3 cellular contexts compared by ENCODE assay signal in the genomic region with DNA sequence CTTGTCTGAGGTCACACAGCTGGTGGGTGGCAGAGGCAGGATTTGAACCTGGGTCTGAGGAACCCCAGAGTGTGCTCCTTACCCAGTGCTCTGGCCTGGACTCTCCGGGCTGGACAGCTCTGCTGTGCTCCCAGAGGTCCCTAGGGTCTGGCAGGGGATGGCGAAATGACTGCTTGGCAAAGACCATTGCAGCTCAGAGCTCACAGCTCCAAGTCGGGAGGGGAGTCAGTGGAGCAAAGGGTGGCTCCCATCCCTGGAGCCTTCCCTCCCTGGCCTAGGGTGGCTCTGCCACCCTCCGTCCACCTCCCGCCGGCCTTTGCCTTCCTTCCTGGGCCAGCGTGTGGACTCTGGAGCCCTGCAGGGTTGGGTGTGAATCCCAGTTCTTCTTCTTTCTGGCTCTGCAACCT.
A peak's percentile ranks its signal among the peaks of the same experiment; 100 is the strongest.
TF ChIP-seq lines count a peak whose summit lies in the region.

No MANE protein-coding gene starts in this region.

TF ChIP-seq in HEK293, 187 proteins besides CTCF, POLR2A, EP300 and RAD21:
- TF ChIP-seq FEZF1 (tag by site-specific recombination; IDR thresholded peaks at IDR 0.05): no peak
- TF ChIP-seq, protein P1, sequence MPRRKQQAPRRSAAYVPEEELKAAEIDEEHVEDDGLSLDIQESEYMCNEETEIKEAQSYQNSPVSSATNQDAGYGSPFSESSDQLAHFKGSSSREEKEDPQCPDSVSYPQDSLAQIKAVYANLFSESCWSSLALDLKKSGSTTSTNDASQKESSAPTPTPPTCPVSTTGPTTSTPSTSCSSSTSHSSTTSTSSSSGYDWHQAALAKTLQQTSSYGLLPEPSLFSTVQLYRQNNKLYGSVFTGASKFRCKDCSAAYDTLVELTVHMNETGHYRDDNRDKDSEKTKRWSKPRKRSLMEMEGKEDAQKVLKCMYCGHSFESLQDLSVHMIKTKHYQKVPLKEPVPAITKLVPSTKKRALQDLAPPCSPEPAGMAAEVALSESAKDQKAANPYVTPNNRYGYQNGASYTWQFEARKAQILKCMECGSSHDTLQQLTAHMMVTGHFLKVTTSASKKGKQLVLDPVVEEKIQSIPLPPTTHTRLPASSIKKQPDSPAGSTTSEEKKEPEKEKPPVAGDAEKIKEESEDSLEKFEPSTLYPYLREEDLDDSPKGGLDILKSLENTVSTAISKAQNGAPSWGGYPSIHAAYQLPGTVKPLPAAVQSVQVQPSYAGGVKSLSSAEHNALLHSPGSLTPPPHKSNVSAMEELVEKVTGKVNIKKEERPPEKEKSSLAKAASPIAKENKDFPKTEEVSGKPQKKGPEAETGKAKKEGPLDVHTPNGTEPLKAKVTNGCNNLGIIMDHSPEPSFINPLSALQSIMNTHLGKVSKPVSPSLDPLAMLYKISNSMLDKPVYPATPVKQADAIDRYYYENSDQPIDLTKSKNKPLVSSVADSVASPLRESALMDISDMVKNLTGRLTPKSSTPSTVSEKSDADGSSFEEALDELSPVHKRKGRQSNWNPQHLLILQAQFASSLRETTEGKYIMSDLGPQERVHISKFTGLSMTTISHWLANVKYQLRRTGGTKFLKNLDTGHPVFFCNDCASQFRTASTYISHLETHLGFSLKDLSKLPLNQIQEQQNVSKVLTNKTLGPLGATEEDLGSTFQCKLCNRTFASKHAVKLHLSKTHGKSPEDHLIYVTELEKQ (tag by site-specific recombination; IDR thresholded peaks at IDR 0.05; ENCODE audit: borderline replicate concordance): no peak
- no peak for TF ChIP-seq ZNF292 (tag by site-specific recombination; IDR thresholded peaks at IDR 0.05; ENCODE audit: borderline replicate concordance, low read depth)
- TF ChIP-seq ZNF404 (tag by site-specific recombination; IDR thresholded peaks at IDR 0.05): no peak
- no peak for TF ChIP-seq ZNF530 (tag by site-specific recombination; IDR thresholded peaks at IDR 0.05; ENCODE audit: low read depth)
- peak; percentile 44 for TF ChIP-seq ZNF341 (tag by site-specific recombination; IDR thresholded peaks at IDR 0.05; ENCODE audit: low read depth)

TF ChIP-seq in K562, 482 proteins besides CTCF, POLR2A, EP300 and RAD21:
- TF ChIP-seq SREBF2 (CRISPR knock-in tag; IDR thresholded peaks at IDR 0.05) (no peak), BCOR (IDR thresholded peaks at IDR 0.05) (0 out of 2 replicates have a peak, but pooled peaks have one; percentile 46), BMI1 (IDR thresholded peaks at IDR 0.05; ENCODE audit: low read length) (no peak), ZFX (CRISPR knock-in tag; IDR thresholded peaks at IDR 0.05) (no peak), STAT5B (CRISPR knock-in tag; IDR thresholded peaks at IDR 0.05) (no peak), NFE2 (IDR thresholded peaks at IDR 0.05; ENCODE audit: low read depth) (no peak), TOE1 (IDR thresholded peaks at IDR 0.05; ENCODE audit: borderline replicate concordance) (no peak), TOE1 (CRISPR knock-in tag; IDR thresholded peaks at IDR 0.05; ENCODE audit: borderline replicate concordance, low read depth) (no peak), MEIS2 (IDR thresholded peaks at IDR 0.05; ENCODE audit: partially characterized antibody) (no peak), PURB (CRISPR knock-in tag; IDR thresholded peaks at IDR 0.05; ENCODE audit: low read depth) (no peak), ZFP36 (IDR thresholded peaks at IDR 0.05; ENCODE audit: low read depth, low read length, partially characterized antibody) (peak; percentile 12), KDM1A (IDR thresholded peaks at IDR 0.05) (no peak), EGR1 (conservative IDR thresholded peaks at IDR 0.05) (no peak), SOX6 (IDR thresholded peaks at IDR 0.05) (no peak), HNRNPL (IDR thresholded peaks at IDR 0.05; ENCODE audit: low read depth, low read length) (no peak)
- TF ChIP-seq, protein P2, sequence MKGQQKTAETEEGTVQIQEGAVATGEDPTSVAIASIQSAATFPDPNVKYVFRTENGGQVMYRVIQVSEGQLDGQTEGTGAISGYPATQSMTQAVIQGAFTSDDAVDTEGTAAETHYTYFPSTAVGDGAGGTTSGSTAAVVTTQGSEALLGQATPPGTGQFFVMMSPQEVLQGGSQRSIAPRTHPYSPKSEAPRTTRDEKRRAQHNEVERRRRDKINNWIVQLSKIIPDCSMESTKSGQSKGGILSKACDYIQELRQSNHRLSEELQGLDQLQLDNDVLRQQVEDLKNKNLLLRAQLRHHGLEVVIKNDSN (CRISPR knock-in tag; IDR thresholded peaks at IDR 0.05): no peak
- TF ChIP-seq, protein P3, sequence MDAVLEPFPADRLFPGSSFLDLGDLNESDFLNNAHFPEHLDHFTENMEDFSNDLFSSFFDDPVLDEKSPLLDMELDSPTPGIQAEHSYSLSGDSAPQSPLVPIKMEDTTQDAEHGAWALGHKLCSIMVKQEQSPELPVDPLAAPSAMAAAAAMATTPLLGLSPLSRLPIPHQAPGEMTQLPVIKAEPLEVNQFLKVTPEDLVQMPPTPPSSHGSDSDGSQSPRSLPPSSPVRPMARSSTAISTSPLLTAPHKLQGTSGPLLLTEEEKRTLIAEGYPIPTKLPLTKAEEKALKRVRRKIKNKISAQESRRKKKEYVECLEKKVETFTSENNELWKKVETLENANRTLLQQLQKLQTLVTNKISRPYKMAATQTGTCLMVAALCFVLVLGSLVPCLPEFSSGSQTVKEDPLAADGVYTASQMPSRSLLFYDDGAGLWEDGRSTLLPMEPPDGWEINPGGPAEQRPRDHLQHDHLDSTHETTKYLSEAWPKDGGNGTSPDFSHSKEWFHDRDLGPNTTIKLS (IDR thresholded peaks at IDR 0.05; ENCODE audit: borderline replicate concordance, low read depth): no peak

TF ChIP-seq in HEK293T, 16 proteins besides CTCF, POLR2A, EP300 and RAD21:
- TF ChIP-seq L3MBTL2 (conservative IDR thresholded peaks at IDR 0.05) (no peak), ARNT (IDR thresholded peaks at IDR 0.05) (no peak), FOXM1 (IDR thresholded peaks at IDR 0.05; ENCODE audit: borderline replicate concordance) (no peak), SUZ12 (IDR thresholded peaks at IDR 0.05) (no peak), HDGF (IDR thresholded peaks at IDR 0.05; ENCODE audit: borderline replicate concordance) (no peak), ZNF384 (IDR thresholded peaks at IDR 0.05) (no peak), FOXK2 (IDR thresholded peaks at IDR 0.05) (no peak), NFRKB (IDR thresholded peaks at IDR 0.05) (no peak)
